Comparison of ENCODE assay signal across 21 cellular contexts in genomic region chr7:75995996-75996395, GRCh38. TPM values are rescaled to one million over a fixed set of nuclear protein-coding genes. Genes with fewer than 3 reads are reported as not detected.
A peak's percentile ranks its signal among the peaks of the same experiment; 100 is the strongest.
DNase-seq lines count a peak whose midpoint lies in the region; ATAC-seq and TF ChIP-seq lines count a peak whose summit lies in the region.
"Had no signal": no experiment of that assay in that cellular context is flagged by ENCODE, and none has a peak within 500 bp of the region (broad histone marks: within the 10 kb centered on the region; RNA-seq: fewer than 3 reads in every experiment).

No MANE protein-coding gene starts in this region.

- H3K27me3 ChIP-seq in right atrium auricular region (no peaks in the 10 kb centered on the region), tibial artery (no peaks in the 10 kb centered on the region)
- H3K27me3 ChIP-seq: adrenal gland, suprapubic skin had no signal

- peak; percentile 26 for DNase-seq in Right ventricle myocardium superior
- no peak for DNase-seq in right atrium auricular region (ENCODE audit: low spot score)
- no peak for DNase-seq in activated T-helper 1 cell treated with anti-CD3 and anti-CD28 coated beads, Interleukin-12 subunit alpha, Interleukin-12 subunit beta, Interleukin-2, Interleukin-4 antibody, amounts not matched to agents 30 ng/mL and 10 ng/mL and 1 ng/mL, durations not matched to agents 14 hours and 24 hours and 36 hours (ENCODE audit: low spot score)
- no peak for DNase-seq in naive thymus-derived CD8-positive, alpha-beta T cell
- peak in 1 of 2 donors; percentile 59 for DNase-seq in tibial artery
- DNase-seq in cortex of kidney (lab: John Stamatoyannopoulos, UW) = no peak
- no peak for DNase-seq in T1000 (lab: John Stamatoyannopoulos, UW)
- no peak for DNase-seq in NCI-H2029 treated with DMSO at 0.1 percent for 48 hours (lab: John Stamatoyannopoulos, UW)
- DNase-seq: activated CD4-positive, alpha-beta T cell treated with anti-CD3 and anti-CD28 coated beads for 1 hour; activated CD8-positive, alpha-beta memory T cell treated with anti-CD3 and anti-CD28 coated beads for 24 hours; activated T-cell treated with anti-CD3 and anti-CD28 coated beads, Interleukin-2, amount 50 U/mL, for 72 hours; dermis blood vessel endothelial cell; DMS79; NCI-H187; RPMI8226 had no signal

- intact Hi-C loops in Right ventricle myocardium superior (cut with DNase I) (no loop called here), tibial artery (cut with DNase I; ENCODE audit: low total_unique reads) (no loop called here)
- intact Hi-C loops in activated T-helper 1 cell treated with anti-CD3 and anti-CD28 coated beads, Interleukin-12 subunit alpha, Interleukin-12 subunit beta, Interleukin-2, Interleukin-4 antibody, amounts not matched to agents 30 ng/mL and 10 ng/mL and 1 ng/mL, durations not matched to agents 14 hours and 24 hours and 36 hours (cut with micrococcal nuclease) = no loop called here

- no peaks in the 10 kb centered on the region for H3K9me3 Mint-ChIP-seq in activated T-helper 1 cell treated with anti-CD3 and anti-CD28 coated beads, Interleukin-12 subunit alpha, Interleukin-12 subunit beta, Interleukin-2, Interleukin-4 antibody, amounts not matched to agents 30 ng/mL and 10 ng/mL and 1 ng/mL, durations not matched to agents 14 hours and 24 hours and 36 hours
- no peaks in the 10 kb centered on the region for H3K9me3 Mint-ChIP-seq in naive thymus-derived CD8-positive, alpha-beta T cell
- H3K9me3 Mint-ChIP-seq: activated T-cell treated with anti-CD3 and anti-CD28 coated beads, Interleukin-2, amount 50 U/mL, for 72 hours; memory B cell; stimulated activated effector memory CD8-positive, alpha-beta T cell treated with anti-CD3 and anti-CD28 coated beads, Interleukin-12 subunit alpha, Interleukin-12 subunit beta, amount 100 ng/mL, for 72 hours had no signal

- H3K27me3 Mint-ChIP-seq in activated T-helper 1 cell treated with anti-CD3 and anti-CD28 coated beads, Interleukin-12 subunit alpha, Interleukin-12 subunit beta, Interleukin-2, Interleukin-4 antibody, amounts not matched to agents 30 ng/mL and 10 ng/mL and 1 ng/mL, durations not matched to agents 14 hours and 24 hours and 36 hours (ENCODE audit: insufficient read depth) = no peaks in the 10 kb centered on the region
- H3K27me3 Mint-ChIP-seq in naive thymus-derived CD8-positive, alpha-beta T cell = no peaks in the 10 kb centered on the region
- H3K27me3 Mint-ChIP-seq: memory B cell had no signal

- no peak for ATAC-seq in Right ventricle myocardium superior (ENCODE audit: poor library complexity)
- no peak for ATAC-seq in naive thymus-derived CD8-positive, alpha-beta T cell
- ATAC-seq: activated T-cell treated with anti-CD3 and anti-CD28 coated beads, Interleukin-2, amount 50 U/mL, for 72 hours; left colon; SK-N-SH treated with all-trans-retinoic acid at 6 μM for 48 hours; stimulated activated effector memory CD8-positive, alpha-beta T cell treated with anti-CD3 and anti-CD28 coated beads, Interleukin-12 subunit alpha, Interleukin-12 subunit beta, amount 100 ng/mL, for 72 hours had no signal

- peaks cover 0 to 34% of the 10 kb centered on the region in 2 donors for H3K4me1 ChIP-seq in right atrium auricular region
- peaks cover 4 to 35% (median 24%) of the 10 kb centered on the region in 4 donors for H3K4me1 ChIP-seq in tibial artery

- H3K4me3 ChIP-seq in right atrium auricular region (no peak overlapping the region), tibial artery (no peak overlapping the region)
- H3K4me3 ChIP-seq: suprapubic skin had no signal

- H3K4me3 Mint-ChIP-seq in activated T-helper 1 cell treated with anti-CD3 and anti-CD28 coated beads, Interleukin-12 subunit alpha, Interleukin-12 subunit beta, Interleukin-2, Interleukin-4 antibody, amounts not matched to agents 30 ng/mL and 10 ng/mL and 1 ng/mL, durations not matched to agents 14 hours and 24 hours and 36 hours = peak overlapping the region; percentile 66
- peak overlapping the region in 8 of 10 donors; percentile 12 to 70 (median 54) for H3K4me3 Mint-ChIP-seq in naive thymus-derived CD8-positive, alpha-beta T cell

- peaks cover 18% of the 10 kb centered on the region for H3K36me3 Mint-ChIP-seq in activated T-helper 1 cell treated with anti-CD3 and anti-CD28 coated beads, Interleukin-12 subunit alpha, Interleukin-12 subunit beta, Interleukin-2, Interleukin-4 antibody, amounts not matched to agents 30 ng/mL and 10 ng/mL and 1 ng/mL, durations not matched to agents 14 hours and 24 hours and 36 hours (ENCODE audit: low read depth)
- peaks cover 0 to 16% (median 3%) of the 10 kb centered on the region in 3 donors for H3K36me3 Mint-ChIP-seq in naive thymus-derived CD8-positive, alpha-beta T cell

- H3K27ac Mint-ChIP-seq in activated T-helper 1 cell treated with anti-CD3 and anti-CD28 coated beads, Interleukin-12 subunit alpha, Interleukin-12 subunit beta, Interleukin-2, Interleukin-4 antibody, amounts not matched to agents 30 ng/mL and 10 ng/mL and 1 ng/mL, durations not matched to agents 14 hours and 24 hours and 36 hours = no peak overlapping the region
- peak overlapping the region in 1 of 10 donors; percentile 53 for H3K27ac Mint-ChIP-seq in naive thymus-derived CD8-positive, alpha-beta T cell
- H3K27ac Mint-ChIP-seq: activated T-cell treated with anti-CD3 and anti-CD28 coated beads, Interleukin-2, amount 50 U/mL, for 72 hours; memory B cell; stimulated activated effector memory CD8-positive, alpha-beta T cell treated with anti-CD3 and anti-CD28 coated beads, Interleukin-12 subunit alpha, Interleukin-12 subunit beta, amount 100 ng/mL, for 72 hours had no signal

- H3K9me3 ChIP-seq in right atrium auricular region = no peaks in the 10 kb centered on the region
- H3K9me3 ChIP-seq in tibial artery = no peaks in the 10 kb centered on the region
- H3K9me3 ChIP-seq: adrenal gland, suprapubic skin had no signal

- H3K4me1 Mint-ChIP-seq in activated T-helper 1 cell treated with anti-CD3 and anti-CD28 coated beads, Interleukin-12 subunit alpha, Interleukin-12 subunit beta, Interleukin-2, Interleukin-4 antibody, amounts not matched to agents 30 ng/mL and 10 ng/mL and 1 ng/mL, durations not matched to agents 14 hours and 24 hours and 36 hours (ENCODE audit: low read depth) = peaks cover 15% of the 10 kb centered on the region
- H3K4me1 Mint-ChIP-seq in naive thymus-derived CD8-positive, alpha-beta T cell = peaks cover 7 to 33% (median 22%) of the 10 kb centered on the region in 4 donors

- POLR2A ChIA-PET in naive thymus-derived CD8-positive, alpha-beta T cell (lab: Charles Lee) = interaction anchor here (1.8 kb wide), 1 partner anchor 51 kb away, joined by 7 read pairs; the partner anchor contains the start of genes MDH2 and STYXL1

- H3K27ac ChIP-seq in right atrium auricular region (no peak overlapping the region), tibial artery (peak overlapping the region; percentile 96 to 99)
- H3K27ac ChIP-seq: suprapubic skin had no signal

- no peaks in the 10 kb centered on the region for H3K36me3 ChIP-seq in right atrium auricular region
- peaks cover 0 to 26% (median 7%) of the 10 kb centered on the region in 3 donors for H3K36me3 ChIP-seq in tibial artery
- H3K36me3 ChIP-seq: suprapubic skin had no signal

- TF ChIP-seq CTCF in right atrium auricular region (IDR thresholded peaks at IDR 0.05) = no peak
- TF ChIP-seq CTCF in tibial artery (IDR thresholded peaks at IDR 0.05) = no peak

RNA-seq across cellular contexts. Expression of gene TMEM120A, which starts 1.6 kb away (rescaled TPM):
- total RNA-seq in Right ventricle myocardium superior (90.7 TPM), right atrium auricular region (10 to 100 TPM; 35.3 to 50.0 TPM)
- 44.3 and 49.9 TPM in 2 replicates for total RNA-seq in activated T-helper 1 cell treated with anti-CD3 and anti-CD28 coated beads, Interleukin-12 subunit alpha, Interleukin-12 subunit beta, Interleukin-2, Interleukin-4 antibody, amounts not matched to agents 30 ng/mL and 10 ng/mL and 1 ng/mL, durations not matched to agents 14 hours and 24 hours and 36 hours
- total RNA-seq in naive thymus-derived CD8-positive, alpha-beta T cell = 10 to 100 TPM; 21.5 to 31.4 TPM
- polyA plus RNA-seq in naive thymus-derived CD8-positive, alpha-beta T cell = 10 to 100 TPM; 12.2 to 15.6 (median 14.8) TPM

RNA-seq across cellular contexts. Expression of gene STYXL1, which starts 51.8 kb away (rescaled TPM):
- total RNA-seq in Right ventricle myocardium superior (21.4 TPM), right atrium auricular region (10 to 100 TPM; 17.6 to 40.1 TPM)
- total RNA-seq in activated T-helper 1 cell treated with anti-CD3 and anti-CD28 coated beads, Interleukin-12 subunit alpha, Interleukin-12 subunit beta, Interleukin-2, Interleukin-4 antibody, amounts not matched to agents 30 ng/mL and 10 ng/mL and 1 ng/mL, durations not matched to agents 14 hours and 24 hours and 36 hours = 35.3 and 38.7 TPM in 2 replicates
- total RNA-seq in naive thymus-derived CD8-positive, alpha-beta T cell = 10 to 100 TPM; 21.8 to 25.1 TPM
- polyA plus RNA-seq in naive thymus-derived CD8-positive, alpha-beta T cell = 10 to 100 TPM; 52.7 to 61.9 (median 55.7) TPM

RNA-seq across cellular contexts. Expression of gene MDH2, which starts 51.9 kb away (rescaled TPM):
- 639 TPM for total RNA-seq in Right ventricle myocardium superior
- 100 to 1,000 TPM; 186 to 272 TPM for total RNA-seq in right atrium auricular region
- 249 and 292 TPM in 2 replicates for total RNA-seq in activated T-helper 1 cell treated with anti-CD3 and anti-CD28 coated beads, Interleukin-12 subunit alpha, Interleukin-12 subunit beta, Interleukin-2, Interleukin-4 antibody, amounts not matched to agents 30 ng/mL and 10 ng/mL and 1 ng/mL, durations not matched to agents 14 hours and 24 hours and 36 hours
- 10 to 100 TPM; 74.8 to 82.0 TPM for total RNA-seq in naive thymus-derived CD8-positive, alpha-beta T cell
- polyA plus RNA-seq in naive thymus-derived CD8-positive, alpha-beta T cell = 100 to 1,000 TPM; 131 to 153 (median 149) TPM

Comparison
In these comparisons a context has a peak if more than half of its experiments do, and no peak if none do; other contexts are left out.
1. H3K27ac ChIP-seq: peak in tibial artery (2 of 2); none in right atrium auricular region (0 of 2).